Comparison of ENCODE assay signal across 19 cellular contexts in genomic region chr5:120624021-120624563, GRCh38.
DNase-seq lines count a peak whose midpoint lies in the region; ATAC-seq, FAIRE-seq and TF ChIP-seq lines count a peak whose summit lies in the region.
"Had no signal": no experiment of that assay in that cellular context is flagged by ENCODE, and none has a peak within 500 bp of the region (broad histone marks: within the 10 kb centered on the region; RNA-seq: fewer than 3 reads in every experiment).

No MANE protein-coding gene starts in this region.

- H3K9me3 ChIP-seq in RWPE2 (ENCODE audit: severe bottlenecking) (no peaks in the 10 kb centered on the region), gastroesophageal sphincter (no peaks in the 10 kb centered on the region)
- H3K9me3 ChIP-seq: A549, pancreas had no signal

- ATAC-seq in RWPE2 (ENCODE audit: low read depth) = peak; percentile 86
- no peak for ATAC-seq in GM21737 (IDR thresholded peaks at IDR 0.05; ENCODE audit: unreplicated experiment)
- ATAC-seq in gastroesophageal sphincter = no peak
- ATAC-seq: A549; activated T-cell treated with anti-CD3 and anti-CD28 coated beads, Interleukin-2, amount 50 U/mL, for 4 hours; pancreas had no signal

- H3K4me1 ChIP-seq in RWPE2 (ENCODE audit: insufficient read depth, poor library complexity, severe bottlenecking) (peaks cover 14% of the 10 kb centered on the region), gastroesophageal sphincter (no peaks in the 10 kb centered on the region)
- H3K4me1 ChIP-seq: A549, pancreas had no signal

- H3K27ac ChIP-seq in RWPE2 (ENCODE audit: poor library complexity, severe bottlenecking) (peak overlapping the region; percentile 16), gastroesophageal sphincter (no peak overlapping the region)
- H3K27ac ChIP-seq: A549, dorsolateral prefrontal cortex, pancreas had no signal

- H3K27me3 ChIP-seq in RWPE2 (ENCODE audit: insufficient read depth, poor library complexity, severe bottlenecking) = no peaks in the 10 kb centered on the region
- H3K27me3 ChIP-seq in gastroesophageal sphincter = no peaks in the 10 kb centered on the region
- H3K27me3 ChIP-seq: dorsolateral prefrontal cortex, pancreas had no signal

- H3K36me3 ChIP-seq in RWPE2 (ENCODE audit: low read depth) (no peaks in the 10 kb centered on the region), gastroesophageal sphincter (no peaks in the 10 kb centered on the region)
- H3K36me3 ChIP-seq: pancreas had no signal

- TF ChIP-seq EP300 in gastroesophageal sphincter (IDR thresholded peaks at IDR 0.05) = no peak

- WGBS in gastroesophageal sphincter (ENCODE audit: low coverage in 1 of 2), 2 donors = 18 to 36% methylated on average over 1 of the region's 1 CpG

- DNase-seq in H54 (ENCODE audit: insufficient read length, low spot score) (no peak), RWPE2 (ENCODE audit: low spot score) (no peak), fibroblast of mammary gland (ENCODE audit: low read depth) (peak; percentile 52), DMS 273 treated with DMSO at 0.1 percent for 48 hours (lab: John Stamatoyannopoulos, UW) (no peak)
- DNase-seq in activated CD4-positive, CD25-positive, alpha-beta regulatory T cell (lab: John Stamatoyannopoulos, UW) = no peak
- DNase-seq: activated CD4-positive, alpha-beta T cell treated with anti-CD3 and anti-CD28 coated beads, Interleukin-2, amount 10 ng/mL, durations not matched to agents 7 days and 5 days; activated T-cell treated with anti-CD3 and anti-CD28 coated beads, Interleukin-2, amount 50 U/mL, for 4 hours; dorsolateral prefrontal cortex; NCI-H1105 treated with DMSO at 0.1 percent for 48 hours; NCI-H446; pancreas; RPMI8226; substantia nigra had no signal

- FAIRE-seq in A204.1 (lab: Jason Lieb, UNC) = peak; percentile 80
- peak; percentile 53 for FAIRE-seq in H54 (lab: Jason Lieb, UNC)
- FAIRE-seq: A549, frontal cortex, islet of Langerhans, pancreas had no signal

- H3K4me3 ChIP-seq in RWPE2 (ENCODE audit: severe bottlenecking) (no peak overlapping the region), fibroblast of mammary gland (ENCODE audit: control insufficient read depth, low read depth, low read length) (no peak overlapping the region), gastroesophageal sphincter (no peak overlapping the region)
- H3K4me3 ChIP-seq: A549, dorsolateral prefrontal cortex, pancreas had no signal

- TF ChIP-seq POLR2A in H54 (IDR thresholded peaks at IDR 0.05; ENCODE audit: low read depth, low read length) (no peak), gastroesophageal sphincter (IDR thresholded peaks at IDR 0.05) (no peak)

- TF ChIP-seq CTCF in RWPE2 (IDR thresholded peaks at IDR 0.05; ENCODE audit: poor library complexity, severe bottlenecking) (no peak), fibroblast of mammary gland (conservative IDR thresholded peaks at IDR 0.05; ENCODE audit: control insufficient read depth, insufficient read depth, low read depth, low read length) (no peak), gastroesophageal sphincter (IDR thresholded peaks at IDR 0.05) (no peak)
